In the genomic region with DNA sequence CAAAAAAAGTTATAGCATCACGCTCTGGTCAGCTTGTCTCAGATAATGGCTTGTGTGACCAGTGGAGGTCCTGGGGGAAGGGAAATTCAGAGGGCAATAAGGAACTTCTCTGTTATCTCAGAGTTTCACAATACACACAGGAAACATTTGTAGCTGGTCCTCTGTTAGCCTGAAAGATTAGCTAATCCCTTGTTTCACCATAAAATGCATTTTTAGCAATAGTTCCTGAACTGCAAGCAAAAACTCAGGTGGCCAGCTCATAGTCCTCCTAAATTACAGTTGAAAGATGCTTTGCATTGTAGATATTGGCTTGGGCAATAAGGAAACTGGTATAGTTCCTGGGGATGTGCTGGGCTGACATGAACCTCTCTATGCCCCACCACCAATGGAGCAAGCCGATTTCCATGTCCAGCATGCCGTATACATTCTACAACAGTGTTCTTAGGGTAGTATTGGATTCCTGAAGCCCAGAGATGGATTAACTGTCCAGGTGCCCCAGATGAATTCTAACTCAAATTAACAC, we compare ENCODE assay signal across 8 cellular contexts.
A peak's percentile ranks its signal among the peaks of the same experiment; 100 is the strongest.
DNase-seq lines count a peak whose midpoint lies in the region; ATAC-seq and TF ChIP-seq lines count a peak whose summit lies in the region.

No MANE protein-coding gene starts in this region.

- no peak overlapping the region for H3K4me3 Mint-ChIP-seq in activated naive CD8-positive, alpha-beta T cell treated with anti-CD3 and anti-CD28 coated beads, Interleukin-2, amount 50 U/mL, for 24 hours

- H3K27me3 Mint-ChIP-seq in activated naive CD8-positive, alpha-beta T cell treated with anti-CD3 and anti-CD28 coated beads, Interleukin-2, amount 50 U/mL, for 24 hours, result peaks cover 2% of the 10 kb centered on the region

- peak overlapping the region; percentile 95 for H3K27ac Mint-ChIP-seq in activated naive CD8-positive, alpha-beta T cell treated with anti-CD3 and anti-CD28 coated beads, Interleukin-2, amount 50 U/mL, for 24 hours

- H3K9me3 Mint-ChIP-seq in activated naive CD8-positive, alpha-beta T cell treated with anti-CD3 and anti-CD28 coated beads, Interleukin-2, amount 50 U/mL, for 24 hours, result no peaks in the 10 kb centered on the region

- H3K4me1 Mint-ChIP-seq in activated naive CD8-positive, alpha-beta T cell treated with anti-CD3 and anti-CD28 coated beads, Interleukin-2, amount 50 U/mL, for 24 hours, result peaks cover 69% of the 10 kb centered on the region

- H3K36me3 Mint-ChIP-seq in activated naive CD8-positive, alpha-beta T cell treated with anti-CD3 and anti-CD28 coated beads, Interleukin-2, amount 50 U/mL, for 24 hours (ENCODE audit: low read depth), result no peaks in the 10 kb centered on the region

- DNase-seq in activated naive CD8-positive, alpha-beta T cell treated with anti-CD3 and anti-CD28 coated beads, Interleukin-2, amount 50 U/mL, for 24 hours, result no peak
- DNase-seq in omental fat pad (ENCODE audit: low spot score) (no peak), NCI-H2029 treated with DMSO at 0.1 percent for 48 hours (lab: John Stamatoyannopoulos, UW) (no peak), NCI-H1048 (lab: John Stamatoyannopoulos, UW) (no peak), NCI-H524 treated with DMSO at 0.1 percent for 48 hours (lab: John Stamatoyannopoulos, UW) (no peak)

- ATAC-seq in GM19351 (IDR thresholded peaks at IDR 0.05; ENCODE audit: unreplicated experiment), result peak; percentile 56
- ATAC-seq in HG03571 (IDR thresholded peaks at IDR 0.05; ENCODE audit: unreplicated experiment), result peak; percentile 41
- no peak for ATAC-seq in activated naive CD8-positive, alpha-beta T cell treated with anti-CD3 and anti-CD28 coated beads, Interleukin-2, amount 50 U/mL, for 24 hours
- peak; percentile 36 for ATAC-seq in omental fat pad (ENCODE audit: low FRiP score)
- ATAC-seq in GM21390 (IDR thresholded peaks at IDR 0.05; ENCODE audit: unreplicated experiment), result no peak

- TF ChIP-seq CTCF in omental fat pad (IDR thresholded peaks at IDR 0.05), result no peak

Comparison
In these comparisons a context has a peak if more than half of its experiments do, and no peak if none do; other contexts are left out.
1. ATAC-seq: peak in GM19351 (single experiment), HG03571 (single experiment) and omental fat pad (single experiment); none in activated naive CD8-positive, alpha-beta T cell treated with anti-CD3 and anti-CD28 coated beads, Interleukin-2, amount 50 U/mL, for 24 hours (single experiment) and GM21390 (single experiment).